In genomic region chr13:39302855-39303254, GRCh38 we compare ENCODE assay signal across 2 cellular contexts.
TF ChIP-seq lines count a peak whose summit lies in the region.

No MANE protein-coding gene starts in this region.

TF ChIP-seq in HepG2, 621 proteins besides CTCF, POLR2A, EP300 and RAD21:
- TF ChIP-seq MAFK (conservative IDR thresholded peaks at IDR 0.05 in 1 of 2, IDR thresholded peaks at IDR 0.05 in 1 of 2; ENCODE audit: low read length in 2 of 2): peak; percentile 28 to 65; a peak in 3 of 4 replicates
- TF ChIP-seq ZNF513 (CRISPR knock-in tag; conservative IDR thresholded peaks at IDR 0.05): no peak
- peak; percentile 48; the same call in 1 of the 2 replicates for TF ChIP-seq MAFF (IDR thresholded peaks at IDR 0.05; ENCODE audit: low read depth, low read length)
TF ChIP-seq in HepG2: peak in this region for 2.

TF ChIP-seq in K562, 482 proteins besides CTCF, POLR2A, EP300 and RAD21:
- TF ChIP-seq, protein P1, sequence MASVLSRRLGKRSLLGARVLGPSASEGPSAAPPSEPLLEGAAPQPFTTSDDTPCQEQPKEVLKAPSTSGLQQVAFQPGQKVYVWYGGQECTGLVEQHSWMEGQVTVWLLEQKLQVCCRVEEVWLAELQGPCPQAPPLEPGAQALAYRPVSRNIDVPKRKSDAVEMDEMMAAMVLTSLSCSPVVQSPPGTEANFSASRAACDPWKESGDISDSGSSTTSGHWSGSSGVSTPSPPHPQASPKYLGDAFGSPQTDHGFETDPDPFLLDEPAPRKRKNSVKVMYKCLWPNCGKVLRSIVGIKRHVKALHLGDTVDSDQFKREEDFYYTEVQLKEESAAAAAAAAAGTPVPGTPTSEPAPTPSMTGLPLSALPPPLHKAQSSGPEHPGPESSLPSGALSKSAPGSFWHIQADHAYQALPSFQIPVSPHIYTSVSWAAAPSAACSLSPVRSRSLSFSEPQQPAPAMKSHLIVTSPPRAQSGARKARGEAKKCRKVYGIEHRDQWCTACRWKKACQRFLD (CRISPR knock-in tag; IDR thresholded peaks at IDR 0.05): no peak
- TF ChIP-seq RFX1 (IDR thresholded peaks at IDR 0.05) (peak; percentile 10; the same call in 1 of the 2 replicates), SNIP1 (IDR thresholded peaks at IDR 0.05; ENCODE audit: low read depth) (no peak), TAF1 (IDR thresholded peaks at IDR 0.05; ENCODE audit: control insufficient read depth, extremely low read depth, insufficient read depth, low read length, severe bottlenecking) (no peak), CCNT2 (IDR thresholded peaks at IDR 0.05; ENCODE audit: borderline replicate concordance, extremely low read depth, insufficient read length, low read depth, low read length) (no peak), RBM39 (optimal IDR thresholded peaks at IDR 0.05; ENCODE audit: low read depth, low read length) (no peak), KLF6 (CRISPR knock-in tag; IDR thresholded peaks at IDR 0.05; ENCODE audit: borderline replicate concordance) (no peak), GTF2E2 (tag; IDR thresholded peaks at IDR 0.05) (no peak)
TF ChIP-seq in K562: peak in this region for 1.
